In the genomic region with DNA sequence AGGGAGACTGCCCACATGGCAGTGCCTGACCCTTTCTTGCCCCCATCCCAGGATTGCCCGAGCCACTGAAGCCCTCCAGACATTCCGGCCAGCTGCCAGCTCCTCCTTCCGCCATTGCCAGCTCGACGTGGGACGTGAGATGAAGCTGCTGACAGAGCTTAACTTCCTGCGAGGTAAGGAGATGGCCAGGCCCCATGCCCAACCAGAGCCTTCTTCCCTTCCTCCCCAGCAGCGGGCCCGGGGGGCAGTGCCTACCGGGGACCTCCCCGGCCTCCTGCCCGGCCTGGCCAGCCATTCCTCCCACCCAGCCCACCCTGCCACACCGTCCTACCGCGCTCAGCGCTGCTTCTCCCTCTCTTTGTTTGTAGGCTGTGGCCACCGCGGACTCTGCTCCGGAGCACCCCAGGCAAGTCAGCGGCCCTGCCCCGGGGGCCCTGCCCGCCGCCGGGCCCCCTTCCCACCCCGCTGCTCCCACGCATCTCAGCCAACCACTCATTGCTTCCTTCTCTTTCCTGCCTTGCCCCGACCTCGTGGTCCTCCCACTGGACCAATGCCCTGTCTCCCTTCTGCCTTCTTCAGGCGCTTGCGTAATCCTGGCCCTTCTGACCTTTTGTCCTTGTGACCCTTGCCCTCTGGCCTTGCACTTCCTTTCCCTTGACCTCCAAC, we compare ENCODE assay signal across 1 cellular context.
A peak's percentile ranks its signal among the peaks of the same experiment; 100 is the strongest.
TF ChIP-seq lines count a peak whose summit lies in the region.

No MANE protein-coding gene starts in this region.

TF ChIP-seq in K562, 482 proteins besides CTCF, POLR2A, EP300 and RAD21 (continued from another document):
- TF ChIP-seq, protein P1, sequence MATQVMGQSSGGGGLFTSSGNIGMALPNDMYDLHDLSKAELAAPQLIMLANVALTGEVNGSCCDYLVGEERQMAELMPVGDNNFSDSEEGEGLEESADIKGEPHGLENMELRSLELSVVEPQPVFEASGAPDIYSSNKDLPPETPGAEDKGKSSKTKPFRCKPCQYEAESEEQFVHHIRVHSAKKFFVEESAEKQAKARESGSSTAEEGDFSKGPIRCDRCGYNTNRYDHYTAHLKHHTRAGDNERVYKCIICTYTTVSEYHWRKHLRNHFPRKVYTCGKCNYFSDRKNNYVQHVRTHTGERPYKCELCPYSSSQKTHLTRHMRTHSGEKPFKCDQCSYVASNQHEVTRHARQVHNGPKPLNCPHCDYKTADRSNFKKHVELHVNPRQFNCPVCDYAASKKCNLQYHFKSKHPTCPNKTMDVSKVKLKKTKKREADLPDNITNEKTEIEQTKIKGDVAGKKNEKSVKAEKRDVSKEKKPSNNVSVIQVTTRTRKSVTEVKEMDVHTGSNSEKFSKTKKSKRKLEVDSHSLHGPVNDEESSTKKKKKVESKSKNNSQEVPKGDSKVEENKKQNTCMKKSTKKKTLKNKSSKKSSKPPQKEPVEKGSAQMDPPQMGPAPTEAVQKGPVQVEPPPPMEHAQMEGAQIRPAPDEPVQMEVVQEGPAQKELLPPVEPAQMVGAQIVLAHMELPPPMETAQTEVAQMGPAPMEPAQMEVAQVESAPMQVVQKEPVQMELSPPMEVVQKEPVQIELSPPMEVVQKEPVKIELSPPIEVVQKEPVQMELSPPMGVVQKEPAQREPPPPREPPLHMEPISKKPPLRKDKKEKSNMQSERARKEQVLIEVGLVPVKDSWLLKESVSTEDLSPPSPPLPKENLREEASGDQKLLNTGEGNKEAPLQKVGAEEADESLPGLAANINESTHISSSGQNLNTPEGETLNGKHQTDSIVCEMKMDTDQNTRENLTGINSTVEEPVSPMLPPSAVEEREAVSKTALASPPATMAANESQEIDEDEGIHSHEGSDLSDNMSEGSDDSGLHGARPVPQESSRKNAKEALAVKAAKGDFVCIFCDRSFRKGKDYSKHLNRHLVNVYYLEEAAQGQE (CRISPR knock-in tag; IDR thresholded peaks at IDR 0.05; ENCODE audit: low read depth): no peak
- TF ChIP-seq, protein P2, sequence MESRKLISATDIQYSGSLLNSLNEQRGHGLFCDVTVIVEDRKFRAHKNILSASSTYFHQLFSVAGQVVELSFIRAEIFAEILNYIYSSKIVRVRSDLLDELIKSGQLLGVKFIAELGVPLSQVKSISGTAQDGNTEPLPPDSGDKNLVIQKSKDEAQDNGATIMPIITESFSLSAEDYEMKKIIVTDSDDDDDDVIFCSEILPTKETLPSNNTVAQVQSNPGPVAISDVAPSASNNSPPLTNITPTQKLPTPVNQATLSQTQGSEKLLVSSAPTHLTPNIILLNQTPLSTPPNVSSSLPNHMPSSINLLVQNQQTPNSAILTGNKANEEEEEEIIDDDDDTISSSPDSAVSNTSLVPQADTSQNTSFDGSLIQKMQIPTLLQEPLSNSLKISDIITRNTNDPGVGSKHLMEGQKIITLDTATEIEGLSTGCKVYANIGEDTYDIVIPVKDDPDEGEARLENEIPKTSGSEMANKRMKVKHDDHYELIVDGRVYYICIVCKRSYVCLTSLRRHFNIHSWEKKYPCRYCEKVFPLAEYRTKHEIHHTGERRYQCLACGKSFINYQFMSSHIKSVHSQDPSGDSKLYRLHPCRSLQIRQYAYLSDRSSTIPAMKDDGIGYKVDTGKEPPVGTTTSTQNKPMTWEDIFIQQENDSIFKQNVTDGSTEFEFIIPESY (CRISPR knock-in tag; IDR thresholded peaks at IDR 0.05): 0 out of 2 replicates have a peak, but pooled peaks have one; percentile 13
- TF ChIP-seq, protein P3, sequence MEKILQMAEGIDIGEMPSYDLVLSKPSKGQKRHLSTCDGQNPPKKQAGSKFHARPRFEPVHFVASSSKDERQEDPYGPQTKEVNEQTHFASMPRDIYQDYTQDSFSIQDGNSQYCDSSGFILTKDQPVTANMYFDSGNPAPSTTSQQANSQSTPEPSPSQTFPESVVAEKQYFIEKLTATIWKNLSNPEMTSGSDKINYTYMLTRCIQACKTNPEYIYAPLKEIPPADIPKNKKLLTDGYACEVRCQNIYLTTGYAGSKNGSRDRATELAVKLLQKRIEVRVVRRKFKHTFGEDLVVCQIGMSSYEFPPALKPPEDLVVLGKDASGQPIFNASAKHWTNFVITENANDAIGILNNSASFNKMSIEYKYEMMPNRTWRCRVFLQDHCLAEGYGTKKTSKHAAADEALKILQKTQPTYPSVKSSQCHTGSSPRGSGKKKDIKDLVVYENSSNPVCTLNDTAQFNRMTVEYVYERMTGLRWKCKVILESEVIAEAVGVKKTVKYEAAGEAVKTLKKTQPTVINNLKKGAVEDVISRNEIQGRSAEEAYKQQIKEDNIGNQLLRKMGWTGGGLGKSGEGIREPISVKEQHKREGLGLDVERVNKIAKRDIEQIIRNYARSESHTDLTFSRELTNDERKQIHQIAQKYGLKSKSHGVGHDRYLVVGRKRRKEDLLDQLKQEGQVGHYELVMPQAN (IDR thresholded peaks at IDR 0.05; ENCODE audit: borderline replicate concordance): no peak
- TF ChIP-seq, protein P4, sequence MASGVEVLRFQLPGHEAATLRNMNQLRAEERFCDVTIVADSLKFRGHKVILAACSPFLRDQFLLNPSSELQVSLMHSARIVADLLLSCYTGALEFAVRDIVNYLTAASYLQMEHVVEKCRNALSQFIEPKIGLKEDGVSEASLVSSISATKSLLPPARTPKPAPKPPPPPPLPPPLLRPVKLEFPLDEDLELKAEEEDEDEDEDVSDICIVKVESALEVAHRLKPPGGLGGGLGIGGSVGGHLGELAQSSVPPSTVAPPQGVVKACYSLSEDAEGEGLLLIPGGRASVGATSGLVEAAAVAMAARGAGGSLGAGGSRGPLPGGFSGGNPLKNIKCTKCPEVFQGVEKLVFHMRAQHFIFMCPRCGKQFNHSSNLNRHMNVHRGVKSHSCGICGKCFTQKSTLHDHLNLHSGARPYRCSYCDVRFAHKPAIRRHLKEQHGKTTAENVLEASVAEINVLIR (CRISPR knock-in tag; IDR thresholded peaks at IDR 0.05): no peak
- peak; percentile 60 to 67; a peak in 2 of 4 replicates for TF ChIP-seq TRIM24 (IDR thresholded peaks at IDR 0.05)
- TF ChIP-seq C11orf30 (IDR thresholded peaks at IDR 0.05; ENCODE audit: low read depth): no peak
- no peak for TF ChIP-seq ETV1 (tag; conservative IDR thresholded peaks at IDR 0.05; ENCODE audit: low read depth)
- TF ChIP-seq NR2C1 (IDR thresholded peaks at IDR 0.05): peak; percentile 97
- peak; percentile 98 for TF ChIP-seq NR2C1 (tag; IDR thresholded peaks at IDR 0.05)
- no peak for TF ChIP-seq NR4A1 (CRISPR knock-in tag; IDR thresholded peaks at IDR 0.05)
- no peak for TF ChIP-seq NR4A1 (tag; IDR thresholded peaks at IDR 0.05)
- TF ChIP-seq HDAC8 (tag; IDR thresholded peaks at IDR 0.05): no peak
- TF ChIP-seq, protein P5, sequence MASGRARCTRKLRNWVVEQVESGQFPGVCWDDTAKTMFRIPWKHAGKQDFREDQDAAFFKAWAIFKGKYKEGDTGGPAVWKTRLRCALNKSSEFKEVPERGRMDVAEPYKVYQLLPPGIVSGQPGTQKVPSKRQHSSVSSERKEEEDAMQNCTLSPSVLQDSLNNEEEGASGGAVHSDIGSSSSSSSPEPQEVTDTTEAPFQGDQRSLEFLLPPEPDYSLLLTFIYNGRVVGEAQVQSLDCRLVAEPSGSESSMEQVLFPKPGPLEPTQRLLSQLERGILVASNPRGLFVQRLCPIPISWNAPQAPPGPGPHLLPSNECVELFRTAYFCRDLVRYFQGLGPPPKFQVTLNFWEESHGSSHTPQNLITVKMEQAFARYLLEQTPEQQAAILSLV (tag; IDR thresholded peaks at IDR 0.05): 0 out of 2 replicates have a peak, but pooled peaks have one; percentile 38
- TF ChIP-seq CEBPB (tag; IDR thresholded peaks at IDR 0.05): peak; percentile 96
- TF ChIP-seq MTA1 (IDR thresholded peaks at IDR 0.05; ENCODE audit: borderline replicate concordance): no peak
- no peak for TF ChIP-seq ILK (tag; IDR thresholded peaks at IDR 0.05; ENCODE audit: borderline replicate concordance, low read depth)
- TF ChIP-seq ZNF316 (IDR thresholded peaks at IDR 0.05): no peak
- TF ChIP-seq, protein P6, sequence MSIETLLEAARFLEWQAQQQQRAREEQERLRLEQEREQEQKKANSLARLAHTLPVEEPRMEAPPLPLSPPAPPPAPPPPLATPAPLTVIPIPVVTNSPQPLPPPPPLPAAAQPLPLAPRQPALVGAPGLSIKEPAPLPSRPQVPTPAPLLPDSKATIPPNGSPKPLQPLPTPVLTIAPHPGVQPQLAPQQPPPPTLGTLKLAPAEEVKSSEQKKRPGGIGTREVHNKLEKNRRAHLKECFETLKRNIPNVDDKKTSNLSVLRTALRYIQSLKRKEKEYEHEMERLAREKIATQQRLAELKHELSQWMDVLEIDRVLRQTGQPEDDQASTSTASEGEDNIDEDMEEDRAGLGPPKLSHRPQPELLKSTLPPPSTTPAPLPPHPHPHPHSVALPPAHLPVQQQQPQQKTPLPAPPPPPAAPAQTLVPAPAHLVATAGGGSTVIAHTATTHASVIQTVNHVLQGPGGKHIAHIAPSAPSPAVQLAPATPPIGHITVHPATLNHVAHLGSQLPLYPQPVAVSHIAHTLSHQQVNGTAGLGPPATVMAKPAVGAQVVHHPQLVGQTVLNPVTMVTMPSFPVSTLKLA (conservative IDR thresholded peaks at IDR 0.05): no peak
- TF ChIP-seq ARNT (IDR thresholded peaks at IDR 0.05): no peak
- no peak for TF ChIP-seq FIP1L1 (IDR thresholded peaks at IDR 0.05; ENCODE audit: low read depth, low read length, poor library complexity, severe bottlenecking)
- no peak for TF ChIP-seq NCOA4 (IDR thresholded peaks at IDR 0.05; ENCODE audit: partially characterized antibody)
